8 cellular contexts compared by ENCODE assay signal in genomic region chr3:124565013-124565412, GRCh38.
DNase-seq lines count a peak whose midpoint lies in the region; ATAC-seq and TF ChIP-seq lines count a peak whose summit lies in the region.

No MANE protein-coding gene starts in this region.

- H3K27ac ChIP-seq in VCaP, result peak overlapping the region; percentile 97; the same call in 1 of the 2 replicates
- no peak overlapping the region for H3K27ac ChIP-seq in caudate nucleus (ENCODE audit: low read depth, low read length)

- TF ChIP-seq CTCF in GM12872 (IDR thresholded peaks at IDR 0.05; ENCODE audit: insufficient read depth, low read depth, low read length) (peak; percentile 88), VCaP (conservative IDR thresholded peaks at IDR 0.05) (peak; percentile 90)

- peak; percentile 69 for DNase-seq in 8988T
- DNase-seq in NCI-H2081 treated with DMSO at 0.1 percent for 48 hours (lab: John Stamatoyannopoulos, UW), result peak; percentile 78
- peak in 52 of 61 donors; percentile 4 to 89 (median 47) for DNase-seq in caudate nucleus (lab: John Stamatoyannopoulos, UW)
- peak; percentile 71 for DNase-seq in kidney glomerular epithelial cell (lab: John Stamatoyannopoulos, UW)
- peak; percentile 55 to 62 for DNase-seq in stimulated activated CD4-positive, alpha-beta T cell treated with anti-CD3 and anti-CD28 coated beads, Interleukin-2, amount 100 ng/mL, for 24 hours

- no peak for ATAC-seq in GM19351 (IDR thresholded peaks at IDR 0.05; ENCODE audit: unreplicated experiment)
